In genomic region chr1:219444469-219444868, GRCh38 we compare ENCODE assay signal across 19 cellular contexts.
DNase-seq lines count a peak whose midpoint lies in the region; ATAC-seq, FAIRE-seq and TF ChIP-seq lines count a peak whose summit lies in the region.
"Had no signal": no experiment of that assay in that cellular context is flagged by ENCODE, and none has a peak within 500 bp of the region (broad histone marks: within the 10 kb centered on the region; RNA-seq: fewer than 3 reads in every experiment).

No MANE protein-coding gene starts in this region.

- H3K9ac ChIP-seq in PC-3 (ENCODE audit: low read length) (no peak overlapping the region), astrocyte (ENCODE audit: low read length) (no peak overlapping the region), smooth muscle cell (ENCODE audit: low read depth) (no peak overlapping the region)

- no peak for FAIRE-seq in astrocyte (lab: Jason Lieb, UNC)
- FAIRE-seq: GM12891, GM18507 had no signal

- H3K4me1 ChIP-seq in PC-3 (ENCODE audit: insufficient read depth, low read length) = peaks cover 48% of the 10 kb centered on the region
- peaks cover 13% of the 10 kb centered on the region for H3K4me1 ChIP-seq in astrocyte (ENCODE audit: insufficient read depth, low read length)
- H3K4me1 ChIP-seq in smooth muscle cell (ENCODE audit: low read depth) = no peaks in the 10 kb centered on the region
- H3K4me1 ChIP-seq in heart left ventricle = no peaks in the 10 kb centered on the region

- H3K27me3 Mint-ChIP-seq in astrocyte (ENCODE audit: low read depth, unreplicated experiment) (no peaks in the 10 kb centered on the region), mesothelial cell of epicardium (ENCODE audit: low read depth) (no peaks in the 10 kb centered on the region)
- H3K27me3 Mint-ChIP-seq: CD4-positive, alpha-beta memory T cell had no signal

- no peak for TF ChIP-seq POLR2A in heart left ventricle (IDR thresholded peaks at IDR 0.05)

- peaks cover 20% of the 10 kb centered on the region for H3K4me1 Mint-ChIP-seq in astrocyte (ENCODE audit: low read depth, unreplicated experiment)
- peaks cover 9% of the 10 kb centered on the region for H3K4me1 Mint-ChIP-seq in mesothelial cell of epicardium
- H3K4me1 Mint-ChIP-seq: CD4-positive, alpha-beta memory T cell had no signal

- H3K4me3 ChIP-seq in PC-3 (ENCODE audit: low read length) (no peak overlapping the region), astrocyte (ENCODE audit: insufficient read depth, low read depth, low read length) (no peak overlapping the region), smooth muscle cell (no peak overlapping the region), heart left ventricle (no peak overlapping the region)
- H3K4me3 ChIP-seq: GM23338 had no signal

- intact Hi-C loops in PC-3 (cut with micrococcal nuclease) (no loop called here), heart left ventricle (cut with DNase I) (no loop called here)

- H3K9me3 Mint-ChIP-seq in astrocyte (ENCODE audit: unreplicated experiment) (no peaks in the 10 kb centered on the region), mesothelial cell of epicardium (no peaks in the 10 kb centered on the region)
- H3K9me3 Mint-ChIP-seq: GM23338, H9 had no signal

- no peaks in the 10 kb centered on the region for H3K9me2 ChIP-seq in PC-3 (replicated peaks; ENCODE audit: low read length)

- H3F3A ChIP-seq in PC-3 (ENCODE audit: low read length, unreplicated experiment) = peaks cover 10% of the 10 kb centered on the region
- H3F3A ChIP-seq in smooth muscle cell (ENCODE audit: low read depth) = peaks cover 10% of the 10 kb centered on the region

- H3K27ac Mint-ChIP-seq in astrocyte (ENCODE audit: unreplicated experiment) (no peak overlapping the region), mesothelial cell of epicardium (peak overlapping the region; percentile 62)
- H3K27ac Mint-ChIP-seq: CD4-positive, alpha-beta memory T cell; GM23338; H9 had no signal

- no peaks in the 10 kb centered on the region for H3K9me3 ChIP-seq in PC-3 (ENCODE audit: low read length)
- no peaks in the 10 kb centered on the region for H3K9me3 ChIP-seq in astrocyte (ENCODE audit: insufficient read depth, low read depth, low read length)
- no peaks in the 10 kb centered on the region for H3K9me3 ChIP-seq in smooth muscle cell (replicated peaks; ENCODE audit: low read depth)
- H3K9me3 ChIP-seq in heart left ventricle = no peaks in the 10 kb centered on the region

- H3K36me3 ChIP-seq in PC-3 (ENCODE audit: low read depth, low read length) (no peaks in the 10 kb centered on the region), astrocyte (ENCODE audit: insufficient read depth, low read length) (no peaks in the 10 kb centered on the region), smooth muscle cell (ENCODE audit: low read depth) (no peaks in the 10 kb centered on the region), heart left ventricle (no peaks in the 10 kb centered on the region)

- DNase-seq in PC-3 (no peak), astrocyte (ENCODE audit: low read depth) (peak; percentile 19), mesothelial cell of epicardium (ENCODE audit: low spot score in 2 of 2, unreplicated experiment in 2 of 2) (no peak), smooth muscle cell (lab: John Stamatoyannopoulos, UW; ENCODE audit: unreplicated experiment) (no peak), KG1 (lab: John Stamatoyannopoulos, UW) (no peak), heart left ventricle (no peak)
- no peak for DNase-seq in activated CD4-positive, alpha-beta T cell treated with anti-CD3 and anti-CD28 coated beads, Interleukin-2, amount 50 U/mL, for 4 hours
- DNase-seq: C1 segment of cervical spinal cord; Calu3; CD4-positive, alpha-beta memory T cell; COR-L47; DMS53; DMS79 treated with DMSO at 0.1 percent for 48 hours; GF-D8; H9 had no signal

- H4K20me1 ChIP-seq in PC-3 (ENCODE audit: low read length) (no peaks in the 10 kb centered on the region), astrocyte (ENCODE audit: insufficient read depth, low read length) (no peaks in the 10 kb centered on the region), smooth muscle cell (ENCODE audit: low read depth) (no peaks in the 10 kb centered on the region)

- H3K27me3 ChIP-seq in PC-3 (ENCODE audit: low read length) (no peaks in the 10 kb centered on the region), astrocyte (ENCODE audit: insufficient read depth, low read length) (no peaks in the 10 kb centered on the region), smooth muscle cell (ENCODE audit: low read depth) (no peaks in the 10 kb centered on the region), heart left ventricle (no peaks in the 10 kb centered on the region)

- BruUV-seq in PC-3 (replicated peaks; lab: Mats Ljungman, UMichigan) = no TSS peak

- TF ChIP-seq CTCF in PC-3 (conservative IDR thresholded peaks at IDR 0.05; ENCODE audit: low read depth, low read length) (no peak), astrocyte (IDR thresholded peaks at IDR 0.05; ENCODE audit: insufficient read depth, low read depth, low read length) (no peak), mesothelial cell of epicardium (IDR thresholded peaks at IDR 0.05; ENCODE audit: unreplicated experiment) (no peak), smooth muscle cell (IDR thresholded peaks at IDR 0.05; ENCODE audit: borderline replicate concordance, insufficient read depth, poor library complexity, severe bottlenecking) (no peak), heart left ventricle (IDR thresholded peaks at IDR 0.05) (no peak)

- CTCF ChIA-PET in PC-3 (lab: Charles Lee) = no interaction called here

- WGBS in smooth muscle cell (ENCODE audit: low lambda C conversion rate) = 22% methylated on average over 4 of the region's 4 CpGs
- WGBS in heart left ventricle, 4 donors = 70 to 73% (median 71%) methylated on average over 4 of the region's 4 CpGs

- H3K4me3 Mint-ChIP-seq in astrocyte (ENCODE audit: unreplicated experiment) = no peak overlapping the region
- H3K4me3 Mint-ChIP-seq in mesothelial cell of epicardium = no peak overlapping the region
- H3K4me3 Mint-ChIP-seq: CD4-positive, alpha-beta memory T cell; GM23338; H9 had no signal

- no peak overlapping the region for H2AFZ ChIP-seq in PC-3 (ENCODE audit: low read length)
- no peak overlapping the region for H2AFZ ChIP-seq in astrocyte (ENCODE audit: low read depth, low read length)
- no peak overlapping the region for H2AFZ ChIP-seq in smooth muscle cell (ENCODE audit: low read depth)
- H2AFZ ChIP-seq: GM23338 had no signal

- peak overlapping the region; percentile 81 for H3K27ac ChIP-seq in PC-3 (ENCODE audit: low read length)
- H3K27ac ChIP-seq in astrocyte (ENCODE audit: low read depth, low read length) = no peak overlapping the region
- peak overlapping the region; percentile 7 for H3K27ac ChIP-seq in smooth muscle cell (ENCODE audit: low read depth)
- no peak overlapping the region for H3K27ac ChIP-seq in heart left ventricle

- H3K79me2 ChIP-seq in PC-3 (ENCODE audit: low read length) (no peaks in the 10 kb centered on the region), astrocyte (ENCODE audit: insufficient read depth, low read length) (no peaks in the 10 kb centered on the region), smooth muscle cell (ENCODE audit: low read depth) (no peaks in the 10 kb centered on the region)

- ATAC-seq in PC-3 (no peak), heart left ventricle (no peak)
- ATAC-seq: GM23338, HCT116 had no signal

- no peak overlapping the region for H3K4me2 ChIP-seq in PC-3 (ENCODE audit: low read length)
- peak overlapping the region; percentile 13 for H3K4me2 ChIP-seq in astrocyte (ENCODE audit: low read length)
- H3K4me2 ChIP-seq in smooth muscle cell = peak overlapping the region; percentile 28
- H3K4me2 ChIP-seq: GM23338 had no signal

- POLR2A ChIA-PET in PC-3 (lab: Charles Lee; ENCODE audit: unreplicated experiment) = no interaction called here

- H3K36me3 Mint-ChIP-seq in astrocyte (ENCODE audit: low read depth, unreplicated experiment) (no peaks in the 10 kb centered on the region), mesothelial cell of epicardium (no peaks in the 10 kb centered on the region)
- H3K36me3 Mint-ChIP-seq: CD4-positive, alpha-beta memory T cell had no signal

Comparison
In these comparisons a context has a peak if more than half of its experiments do, and no peak if none do; other contexts are left out.
1. H3K27ac ChIP-seq: peak in PC-3 (single experiment) and smooth muscle cell (single experiment); none in astrocyte (single experiment) and heart left ventricle (0 of 12).